Comparison of ENCODE assay signal across 2 cellular contexts in the genomic region with DNA sequence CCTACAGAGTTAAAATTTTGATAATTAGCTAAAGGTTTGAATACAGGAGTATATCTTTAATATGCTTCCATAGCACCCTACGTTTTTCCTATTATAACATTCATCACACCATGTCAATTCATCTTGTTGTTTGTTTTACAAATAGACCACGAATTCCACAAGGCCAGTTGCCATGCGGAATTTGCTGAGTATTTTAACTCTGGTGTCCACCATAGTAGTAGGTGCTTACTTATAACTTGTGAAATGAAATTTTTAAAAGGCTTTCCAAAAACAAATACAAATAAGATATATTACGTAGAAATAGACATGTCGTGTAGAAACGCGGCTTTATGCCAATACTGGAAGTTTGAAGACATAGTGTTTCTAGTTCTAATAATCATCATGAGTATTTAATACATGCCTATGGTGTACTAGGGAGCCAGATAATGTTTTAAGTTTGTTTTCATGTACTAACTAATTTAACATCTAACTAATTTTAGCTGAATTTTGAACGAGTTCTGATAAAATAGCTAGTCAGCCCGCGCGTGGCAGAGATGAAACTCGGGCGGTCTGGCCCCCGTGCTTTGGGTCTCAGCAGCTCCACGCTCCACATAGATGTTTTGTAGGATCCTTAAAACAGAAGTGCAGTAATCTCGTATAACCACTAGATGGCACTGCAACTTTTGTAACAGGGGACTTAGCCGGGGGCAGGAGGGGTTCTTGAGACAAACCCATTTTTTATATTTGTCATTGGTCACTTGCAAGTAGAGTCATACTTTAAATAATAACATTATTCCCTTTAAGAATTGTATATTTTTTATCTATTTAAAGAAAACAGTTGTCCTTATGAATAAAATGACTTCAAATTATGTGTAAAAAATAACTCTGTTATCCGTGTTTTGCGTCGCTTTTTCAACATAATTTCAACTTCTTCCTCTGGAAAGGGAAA.
TF ChIP-seq lines count a peak whose summit lies in the region.

No MANE protein-coding gene starts in this region.

TF ChIP-seq in SK-N-SH treated with all-trans-retinoic acid at 6 μM for 48 hours, 23 proteins besides CTCF, POLR2A, EP300 and RAD21 (continued from another document):
- no peak for TF ChIP-seq ZNF565 (CRISPR knock-in tag; conservative IDR thresholded peaks at IDR 0.05; ENCODE audit: low read depth)
- TF ChIP-seq TOX (CRISPR knock-in tag; IDR thresholded peaks at IDR 0.05; ENCODE audit: borderline replicate concordance) = no peak
- TF ChIP-seq, protein P1, sequence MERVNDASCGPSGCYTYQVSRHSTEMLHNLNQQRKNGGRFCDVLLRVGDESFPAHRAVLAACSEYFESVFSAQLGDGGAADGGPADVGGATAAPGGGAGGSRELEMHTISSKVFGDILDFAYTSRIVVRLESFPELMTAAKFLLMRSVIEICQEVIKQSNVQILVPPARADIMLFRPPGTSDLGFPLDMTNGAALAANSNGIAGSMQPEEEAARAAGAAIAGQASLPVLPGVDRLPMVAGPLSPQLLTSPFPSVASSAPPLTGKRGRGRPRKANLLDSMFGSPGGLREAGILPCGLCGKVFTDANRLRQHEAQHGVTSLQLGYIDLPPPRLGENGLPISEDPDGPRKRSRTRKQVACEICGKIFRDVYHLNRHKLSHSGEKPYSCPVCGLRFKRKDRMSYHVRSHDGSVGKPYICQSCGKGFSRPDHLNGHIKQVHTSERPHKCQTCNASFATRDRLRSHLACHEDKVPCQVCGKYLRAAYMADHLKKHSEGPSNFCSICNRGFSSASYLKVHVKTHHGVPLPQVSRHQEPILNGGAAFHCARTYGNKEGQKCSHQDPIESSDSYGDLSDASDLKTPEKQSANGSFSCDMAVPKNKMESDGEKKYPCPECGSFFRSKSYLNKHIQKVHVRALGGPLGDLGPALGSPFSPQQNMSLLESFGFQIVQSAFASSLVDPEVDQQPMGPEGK (CRISPR knock-in tag; IDR thresholded peaks at IDR 0.05; ENCODE audit: borderline replicate concordance) = no peak
- no peak for TF ChIP-seq SNAI2 (CRISPR knock-in tag; IDR thresholded peaks at IDR 0.05)
- no peak for TF ChIP-seq OSR1 (CRISPR knock-in tag; IDR thresholded peaks at IDR 0.05)
- TF ChIP-seq, protein P2, sequence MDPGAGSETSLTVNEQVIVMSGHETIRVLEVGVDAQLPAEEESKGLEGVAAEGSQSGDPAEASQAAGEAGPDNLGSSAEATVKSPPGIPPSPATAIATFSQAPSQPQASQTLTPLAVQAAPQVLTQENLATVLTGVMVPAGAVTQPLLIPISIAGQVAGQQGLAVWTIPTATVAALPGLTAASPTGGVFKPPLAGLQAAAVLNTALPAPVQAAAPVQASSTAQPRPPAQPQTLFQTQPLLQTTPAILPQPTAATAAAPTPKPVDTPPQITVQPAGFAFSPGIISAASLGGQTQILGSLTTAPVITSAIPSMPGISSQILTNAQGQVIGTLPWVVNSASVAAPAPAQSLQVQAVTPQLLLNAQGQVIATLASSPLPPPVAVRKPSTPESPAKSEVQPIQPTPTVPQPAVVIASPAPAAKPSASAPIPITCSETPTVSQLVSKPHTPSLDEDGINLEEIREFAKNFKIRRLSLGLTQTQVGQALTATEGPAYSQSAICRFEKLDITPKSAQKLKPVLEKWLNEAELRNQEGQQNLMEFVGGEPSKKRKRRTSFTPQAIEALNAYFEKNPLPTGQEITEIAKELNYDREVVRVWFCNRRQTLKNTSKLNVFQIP (CRISPR knock-in tag; IDR thresholded peaks at IDR 0.05; ENCODE audit: borderline replicate concordance, low read depth) = no peak
- TF ChIP-seq ZFP3 (CRISPR knock-in tag; IDR thresholded peaks at IDR 0.05) = no peak
- no peak for TF ChIP-seq ISL1 (CRISPR knock-in tag; IDR thresholded peaks at IDR 0.05)
- TF ChIP-seq, protein P3, sequence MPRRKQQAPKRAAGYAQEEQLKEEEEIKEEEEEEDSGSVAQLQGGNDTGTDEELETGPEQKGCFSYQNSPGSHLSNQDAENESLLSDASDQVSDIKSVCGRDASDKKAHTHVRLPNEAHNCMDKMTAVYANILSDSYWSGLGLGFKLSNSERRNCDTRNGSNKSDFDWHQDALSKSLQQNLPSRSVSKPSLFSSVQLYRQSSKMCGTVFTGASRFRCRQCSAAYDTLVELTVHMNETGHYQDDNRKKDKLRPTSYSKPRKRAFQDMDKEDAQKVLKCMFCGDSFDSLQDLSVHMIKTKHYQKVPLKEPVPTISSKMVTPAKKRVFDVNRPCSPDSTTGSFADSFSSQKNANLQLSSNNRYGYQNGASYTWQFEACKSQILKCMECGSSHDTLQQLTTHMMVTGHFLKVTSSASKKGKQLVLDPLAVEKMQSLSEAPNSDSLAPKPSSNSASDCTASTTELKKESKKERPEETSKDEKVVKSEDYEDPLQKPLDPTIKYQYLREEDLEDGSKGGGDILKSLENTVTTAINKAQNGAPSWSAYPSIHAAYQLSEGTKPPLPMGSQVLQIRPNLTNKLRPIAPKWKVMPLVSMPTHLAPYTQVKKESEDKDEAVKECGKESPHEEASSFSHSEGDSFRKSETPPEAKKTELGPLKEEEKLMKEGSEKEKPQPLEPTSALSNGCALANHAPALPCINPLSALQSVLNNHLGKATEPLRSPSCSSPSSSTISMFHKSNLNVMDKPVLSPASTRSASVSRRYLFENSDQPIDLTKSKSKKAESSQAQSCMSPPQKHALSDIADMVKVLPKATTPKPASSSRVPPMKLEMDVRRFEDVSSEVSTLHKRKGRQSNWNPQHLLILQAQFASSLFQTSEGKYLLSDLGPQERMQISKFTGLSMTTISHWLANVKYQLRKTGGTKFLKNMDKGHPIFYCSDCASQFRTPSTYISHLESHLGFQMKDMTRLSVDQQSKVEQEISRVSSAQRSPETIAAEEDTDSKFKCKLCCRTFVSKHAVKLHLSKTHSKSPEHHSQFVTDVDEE (CRISPR knock-in tag; IDR thresholded peaks at IDR 0.05) = no peak
- TF ChIP-seq BACH2 (CRISPR knock-in tag; IDR thresholded peaks at IDR 0.05; ENCODE audit: borderline replicate concordance) = no peak
- no peak for TF ChIP-seq ZC3H10 (CRISPR knock-in tag; IDR thresholded peaks at IDR 0.05)
- TF ChIP-seq, protein P4, sequence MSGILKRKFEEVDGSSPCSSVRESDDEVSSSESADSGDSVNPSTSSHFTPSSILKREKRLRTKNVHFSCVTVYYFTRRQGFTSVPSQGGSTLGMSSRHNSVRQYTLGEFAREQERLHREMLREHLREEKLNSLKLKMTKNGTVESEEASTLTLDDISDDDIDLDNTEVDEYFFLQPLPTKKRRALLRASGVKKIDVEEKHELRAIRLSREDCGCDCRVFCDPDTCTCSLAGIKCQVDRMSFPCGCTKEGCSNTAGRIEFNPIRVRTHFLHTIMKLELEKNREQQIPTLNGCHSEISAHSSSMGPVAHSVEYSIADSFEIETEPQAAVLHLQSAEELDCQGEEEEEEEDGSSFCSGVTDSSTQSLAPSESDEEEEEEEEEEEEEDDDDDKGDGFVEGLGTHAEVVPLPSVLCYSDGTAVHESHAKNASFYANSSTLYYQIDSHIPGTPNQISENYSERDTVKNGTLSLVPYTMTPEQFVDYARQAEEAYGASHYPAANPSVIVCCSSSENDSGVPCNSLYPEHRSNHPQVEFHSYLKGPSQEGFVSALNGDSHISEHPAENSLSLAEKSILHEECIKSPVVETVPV (CRISPR knock-in tag; IDR thresholded peaks at IDR 0.05) = no peak
- TF ChIP-seq PPARA (CRISPR knock-in tag; IDR thresholded peaks at IDR 0.05; ENCODE audit: borderline replicate concordance) = no peak
- no peak for TF ChIP-seq ZFP30 (CRISPR knock-in tag; IDR thresholded peaks at IDR 0.05)
- TF ChIP-seq, protein P5, sequence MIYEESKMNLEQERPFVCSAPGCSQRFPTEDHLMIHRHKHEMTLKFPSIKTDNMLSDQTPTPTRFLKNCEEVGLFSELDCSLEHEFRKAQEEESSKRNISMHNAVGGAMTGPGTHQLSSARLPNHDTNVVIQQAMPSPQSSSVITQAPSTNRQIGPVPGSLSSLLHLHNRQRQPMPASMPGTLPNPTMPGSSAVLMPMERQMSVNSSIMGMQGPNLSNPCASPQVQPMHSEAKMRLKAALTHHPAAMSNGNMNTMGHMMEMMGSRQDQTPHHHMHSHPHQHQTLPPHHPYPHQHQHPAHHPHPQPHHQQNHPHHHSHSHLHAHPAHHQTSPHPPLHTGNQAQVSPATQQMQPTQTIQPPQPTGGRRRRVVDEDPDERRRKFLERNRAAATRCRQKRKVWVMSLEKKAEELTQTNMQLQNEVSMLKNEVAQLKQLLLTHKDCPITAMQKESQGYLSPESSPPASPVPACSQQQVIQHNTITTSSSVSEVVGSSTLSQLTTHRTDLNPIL (CRISPR knock-in tag; IDR thresholded peaks at IDR 0.05; ENCODE audit: low read depth) = no peak

TF ChIP-seq in K562, 482 proteins besides CTCF, POLR2A, EP300 and RAD21 (continued from another document and continues in another):
- TF ChIP-seq SAP30 (IDR thresholded peaks at IDR 0.05; ENCODE audit: borderline replicate concordance, insufficient read depth, low read depth, low read length, poor library complexity, severe bottlenecking) (no peak), ZKSCAN8 (CRISPR knock-in tag; IDR thresholded peaks at IDR 0.05) (peak; percentile 13; the same call in 1 of the 2 replicates), XRCC4 (IDR thresholded peaks at IDR 0.05; ENCODE audit: extremely low read depth, insufficient read depth, insufficient read length) (no peak), GTF2F1 (IDR thresholded peaks at IDR 0.05; ENCODE audit: low read depth, low read length) (no peak), CBX2 (IDR thresholded peaks at IDR 0.05; ENCODE audit: insufficient read depth, low read length, poor library complexity, severe bottlenecking) (no peak), CC2D1A (IDR thresholded peaks at IDR 0.05) (0 out of 2 replicates have a peak, but pooled peaks have one; percentile 47), ADNP (tag; IDR thresholded peaks at IDR 0.05) (0 out of 2 replicates have a peak, but pooled peaks have one; percentile 37), RBM22 (IDR thresholded peaks at IDR 0.05; ENCODE audit: low read depth, low read length, poor library complexity, severe bottlenecking) (no peak), ZNF584 (CRISPR knock-in tag; IDR thresholded peaks at IDR 0.05; ENCODE audit: low read depth) (no peak), ZNF717 (CRISPR knock-in tag; IDR thresholded peaks at IDR 0.05) (no peak), SIN3A (IDR thresholded peaks at IDR 0.05; ENCODE audit: borderline replicate concordance in 2 of 2, control insufficient read depth in 1 of 2, low read depth in 2 of 2, low read length in 2 of 2) (no peak; a peak in 1 of 4 replicates), NCOA1 (IDR thresholded peaks at IDR 0.05; ENCODE audit: low read depth) (no peak), MYC (IDR thresholded peaks at IDR 0.05; ENCODE audit: low read depth, low read length) (peak; percentile 16; the same call in 1 of the 2 replicates), MYC (CRISPR knock-in tag; IDR thresholded peaks at IDR 0.05; ENCODE audit: borderline replicate concordance, low read depth) (no peak), PHTF2 (CRISPR knock-in tag; IDR thresholded peaks at IDR 0.05) (no peak), ZBTB7A (IDR thresholded peaks at IDR 0.05; ENCODE audit: borderline replicate concordance, control insufficient read depth, low read depth, low read length) (peak; percentile 48; the same call in 1 of the 2 replicates), C11orf30 (IDR thresholded peaks at IDR 0.05; ENCODE audit: low read depth) (peak; percentile 27; the same call in 1 of the 2 replicates), POLR2AphosphoS5 (IDR thresholded peaks at IDR 0.05; ENCODE audit: control insufficient read depth, insufficient read depth, low read depth, low read length) (no peak; the same call in 1 of the 2 replicates), SMARCE1 (IDR thresholded peaks at IDR 0.05) (no peak), STAT5B (CRISPR knock-in tag; IDR thresholded peaks at IDR 0.05) (no peak), BACH1 (tag; IDR thresholded peaks at IDR 0.05) (no peak)
- TF ChIP-seq, protein P6, sequence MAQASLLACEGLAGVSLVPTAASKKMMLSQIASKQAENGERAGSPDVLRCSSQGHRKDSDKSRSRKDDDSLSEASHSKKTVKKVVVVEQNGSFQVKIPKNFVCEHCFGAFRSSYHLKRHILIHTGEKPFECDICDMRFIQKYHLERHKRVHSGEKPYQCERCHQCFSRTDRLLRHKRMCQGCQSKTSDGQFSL (CRISPR knock-in tag; IDR thresholded peaks at IDR 0.05) = no peak
- TF ChIP-seq, protein P6 (tag; IDR thresholded peaks at IDR 0.05) = no peak
- TF ChIP-seq, protein P7, sequence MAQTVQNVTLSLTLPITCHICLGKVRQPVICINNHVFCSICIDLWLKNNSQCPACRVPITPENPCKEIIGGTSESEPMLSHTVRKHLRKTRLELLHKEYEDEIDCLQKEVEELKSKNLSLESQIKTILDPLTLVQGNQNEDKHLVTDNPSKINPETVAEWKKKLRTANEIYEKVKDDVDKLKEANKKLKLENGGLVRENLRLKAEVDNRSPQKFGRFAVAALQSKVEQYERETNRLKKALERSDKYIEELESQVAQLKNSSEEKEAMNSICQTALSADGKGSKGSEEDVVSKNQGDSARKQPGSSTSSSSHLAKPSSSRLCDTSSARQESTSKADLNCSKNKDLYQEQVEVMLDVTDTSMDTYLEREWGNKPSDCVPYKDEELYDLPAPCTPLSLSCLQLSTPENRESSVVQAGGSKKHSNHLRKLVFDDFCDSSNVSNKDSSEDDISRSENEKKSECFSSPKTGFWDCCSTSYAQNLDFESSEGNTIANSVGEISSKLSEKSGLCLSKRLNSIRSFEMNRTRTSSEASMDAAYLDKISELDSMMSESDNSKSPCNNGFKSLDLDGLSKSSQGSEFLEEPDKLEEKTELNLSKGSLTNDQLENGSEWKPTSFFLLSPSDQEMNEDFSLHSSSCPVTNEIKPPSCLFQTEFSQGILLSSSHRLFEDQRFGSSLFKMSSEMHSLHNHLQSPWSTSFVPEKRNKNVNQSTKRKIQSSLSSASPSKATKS (CRISPR knock-in tag; IDR thresholded peaks at IDR 0.05) = no peak
- TF ChIP-seq, protein P8, sequence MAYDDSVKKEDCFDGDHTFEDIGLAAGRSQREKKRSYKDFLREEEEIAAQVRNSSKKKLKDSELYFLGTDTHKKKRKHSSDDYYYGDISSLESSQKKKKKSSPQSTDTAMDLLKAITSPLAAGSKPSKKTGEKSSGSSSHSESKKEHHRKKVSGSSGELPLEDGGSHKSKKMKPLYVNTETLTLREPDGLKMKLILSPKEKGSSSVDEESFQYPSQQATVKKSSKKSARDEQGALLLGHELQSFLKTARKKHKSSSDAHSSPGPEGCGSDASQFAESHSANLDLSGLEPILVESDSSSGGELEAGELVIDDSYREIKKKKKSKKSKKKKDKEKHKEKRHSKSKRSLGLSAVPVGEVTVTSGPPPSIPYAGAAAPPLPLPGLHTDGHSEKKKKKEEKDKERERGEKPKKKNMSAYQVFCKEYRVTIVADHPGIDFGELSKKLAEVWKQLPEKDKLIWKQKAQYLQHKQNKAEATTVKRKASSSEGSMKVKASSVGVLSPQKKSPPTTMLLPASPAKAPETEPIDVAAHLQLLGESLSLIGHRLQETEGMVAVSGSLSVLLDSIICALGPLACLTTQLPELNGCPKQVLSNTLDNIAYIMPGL (CRISPR knock-in tag; IDR thresholded peaks at IDR 0.05) = no peak
- TF ChIP-seq, protein P9, sequence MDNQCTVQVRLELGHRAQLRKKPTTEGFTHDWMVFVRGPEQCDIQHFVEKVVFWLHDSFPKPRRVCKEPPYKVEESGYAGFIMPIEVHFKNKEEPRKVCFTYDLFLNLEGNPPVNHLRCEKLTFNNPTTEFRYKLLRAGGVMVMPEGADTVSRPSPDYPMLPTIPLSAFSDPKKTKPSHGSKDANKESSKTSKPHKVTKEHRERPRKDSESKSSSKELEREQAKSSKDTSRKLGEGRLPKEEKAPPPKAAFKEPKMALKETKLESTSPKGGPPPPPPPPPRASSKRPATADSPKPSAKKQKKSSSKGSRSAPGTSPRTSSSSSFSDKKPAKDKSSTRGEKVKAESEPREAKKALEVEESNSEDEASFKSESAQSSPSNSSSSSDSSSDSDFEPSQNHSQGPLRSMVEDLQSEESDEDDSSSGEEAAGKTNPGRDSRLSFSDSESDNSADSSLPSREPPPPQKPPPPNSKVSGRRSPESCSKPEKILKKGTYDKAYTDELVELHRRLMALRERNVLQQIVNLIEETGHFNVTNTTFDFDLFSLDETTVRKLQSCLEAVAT (IDR thresholded peaks at IDR 0.05) = no peak
